1 cellular context compared by ENCODE assay signal in the genomic region with DNA sequence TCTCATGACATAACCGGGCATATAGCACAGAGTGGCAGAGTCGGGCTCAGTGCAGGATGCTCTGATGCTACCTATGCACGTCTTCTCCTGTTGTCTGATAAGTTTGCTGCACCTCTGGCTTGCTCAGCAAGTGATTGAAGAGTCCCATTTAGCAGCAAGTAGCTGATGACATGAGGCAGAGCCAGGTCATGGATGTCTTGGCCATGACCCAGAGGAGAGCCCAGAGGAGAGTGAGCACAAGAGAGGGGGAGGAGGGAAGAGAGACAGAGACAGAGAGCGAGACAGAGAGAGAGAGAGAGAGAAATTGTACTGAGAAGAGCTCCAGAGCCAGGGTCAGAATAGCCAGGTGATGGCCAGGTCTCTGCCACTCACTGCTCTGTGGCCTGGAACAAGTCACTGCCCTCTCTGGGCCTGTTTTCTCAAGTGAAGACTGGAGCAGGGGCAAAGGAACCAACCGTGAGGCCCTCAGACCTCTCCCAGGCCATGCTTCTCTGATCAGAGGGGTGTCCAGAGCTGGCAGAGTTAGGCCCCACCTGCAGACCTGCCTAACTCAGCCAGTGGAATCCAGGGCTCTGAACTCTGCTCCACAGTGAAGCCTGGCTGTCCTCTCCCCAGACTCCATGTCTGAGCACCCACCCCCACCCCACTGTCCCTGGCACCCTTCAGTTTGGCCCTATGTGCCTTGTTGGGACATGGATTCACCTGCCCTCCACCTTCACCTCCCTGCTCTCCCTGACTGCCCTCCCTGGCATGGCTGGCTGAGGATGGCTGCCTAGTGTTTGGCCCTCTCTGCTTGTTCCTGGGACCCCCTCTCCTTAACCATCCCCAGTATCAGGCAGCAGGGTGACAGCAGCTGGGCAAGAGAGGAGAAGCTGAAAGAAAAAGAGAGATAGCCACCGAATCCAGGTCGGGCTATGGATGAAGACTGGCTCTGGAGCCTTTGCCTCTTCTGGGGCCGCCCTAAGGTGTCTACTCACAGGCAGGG.
TF ChIP-seq lines count a peak whose summit lies in the region.

No MANE protein-coding gene starts in this region.

TF ChIP-seq in HEK293, 187 proteins besides CTCF, POLR2A, EP300 and RAD21:
- TF ChIP-seq, protein P1, sequence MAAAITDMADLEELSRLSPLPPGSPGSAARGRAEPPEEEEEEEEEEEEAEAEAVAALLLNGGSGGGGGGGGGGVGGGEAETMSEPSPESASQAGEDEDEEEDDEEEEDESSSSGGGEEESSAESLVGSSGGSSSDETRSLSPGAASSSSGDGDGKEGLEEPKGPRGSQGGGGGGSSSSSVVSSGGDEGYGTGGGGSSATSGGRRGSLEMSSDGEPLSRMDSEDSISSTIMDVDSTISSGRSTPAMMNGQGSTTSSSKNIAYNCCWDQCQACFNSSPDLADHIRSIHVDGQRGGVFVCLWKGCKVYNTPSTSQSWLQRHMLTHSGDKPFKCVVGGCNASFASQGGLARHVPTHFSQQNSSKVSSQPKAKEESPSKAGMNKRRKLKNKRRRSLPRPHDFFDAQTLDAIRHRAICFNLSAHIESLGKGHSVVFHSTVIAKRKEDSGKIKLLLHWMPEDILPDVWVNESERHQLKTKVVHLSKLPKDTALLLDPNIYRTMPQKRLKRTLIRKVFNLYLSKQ (tag by site-specific recombination; IDR thresholded peaks at IDR 0.05; ENCODE audit: borderline replicate concordance) = no peak
- 0 out of 2 replicates have a peak, but pooled peaks have one; percentile 20 for TF ChIP-seq ZBTB20 (tag by site-specific recombination; IDR thresholded peaks at IDR 0.05)
TF ChIP-seq in HEK293: peak in this region for 1.
